Comparison of ENCODE assay signal across 9 cellular contexts in the genomic region with DNA sequence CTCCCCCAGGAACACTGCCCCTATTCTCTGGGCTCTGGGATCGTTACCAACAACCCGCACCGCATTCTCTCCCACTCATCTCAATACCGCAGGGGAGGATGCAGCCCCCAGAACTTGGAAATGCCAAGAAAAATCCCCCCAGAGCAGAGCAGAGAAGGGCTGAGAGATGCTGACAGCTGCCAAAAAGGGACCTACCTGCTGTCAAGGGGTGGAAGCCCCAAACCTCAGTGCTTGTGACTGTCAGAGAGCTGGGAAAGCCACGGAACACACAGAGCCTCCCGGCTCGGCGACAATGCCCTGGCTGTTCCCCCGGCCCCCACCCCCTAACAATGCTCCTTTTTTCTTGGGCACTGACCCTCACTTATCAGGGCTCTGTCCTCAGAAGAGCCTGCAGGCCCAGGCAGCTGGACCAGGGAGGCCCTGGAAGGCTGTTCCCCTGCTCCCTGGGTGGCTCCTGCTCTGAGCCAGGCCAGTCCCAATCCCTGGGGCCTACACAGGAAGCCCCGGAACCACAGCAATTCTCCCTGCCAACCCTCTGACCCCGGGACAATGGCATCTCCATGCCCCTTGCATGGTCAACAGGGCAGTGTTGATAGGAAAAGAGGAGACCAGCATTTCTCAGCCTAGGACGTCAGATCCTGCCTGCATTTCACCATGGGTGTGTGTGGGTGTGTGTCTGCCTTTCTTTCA.
DNase-seq lines count a peak whose midpoint lies in the region; ATAC-seq and TF ChIP-seq lines count a peak whose summit lies in the region.
"Had no signal": no experiment of that assay in that cellular context is flagged by ENCODE, and none has a peak within 500 bp of the region (broad histone marks: within the 10 kb centered on the region; RNA-seq: fewer than 3 reads in every experiment).

No MANE protein-coding gene starts in this region.

- peaks cover 77% of the 10 kb centered on the region for H3K4me1 Mint-ChIP-seq in chondrocyte (ENCODE audit: low read depth)

- H3K36me3 ChIP-seq in brain microvascular endothelial cell (replicated peaks): no peaks in the 10 kb centered on the region

- TF ChIP-seq CTCF in chondrocyte (IDR thresholded peaks at IDR 0.05) (no peak), brain microvascular endothelial cell (IDR thresholded peaks at IDR 0.05; ENCODE audit: low read depth, low read length, missing control alignments) (no peak)

- DNase-seq in NCI-H226 (peak; percentile 80), chondrocyte (ENCODE audit: low spot score) (no peak), superior temporal gyrus (ENCODE audit: extremely low spot score) (peak; percentile 94), brain microvascular endothelial cell (no peak)
- DNase-seq: NCI-H446 had no signal

- ATAC-seq in HG03045 (IDR thresholded peaks at IDR 0.05; ENCODE audit: unreplicated experiment): no peak
- ATAC-seq in GM19467 (IDR thresholded peaks at IDR 0.05; ENCODE audit: unreplicated experiment): no peak
- no peak for ATAC-seq in GM18868 (IDR thresholded peaks at IDR 0.05; ENCODE audit: unreplicated experiment)

- H3K27ac Mint-ChIP-seq in chondrocyte (ENCODE audit: unreplicated experiment): peak overlapping the region; percentile 12

- in situ Hi-C loops in brain microvascular endothelial cell (cut with HindIII; ENCODE audit: low pct_ligation_motif_present, low sequenced_read_pairs): no loop called here

- H3K4me3 ChIP-seq in brain microvascular endothelial cell (ENCODE audit: low read depth, low read length): no peak overlapping the region

- H3K27me3 ChIP-seq in layer of hippocampus (ENCODE audit: control insufficient read depth, insufficient read depth, low read length) (no peaks in the 10 kb centered on the region), brain microvascular endothelial cell (replicated peaks) (no peaks in the 10 kb centered on the region)

- no peak overlapping the region for H3K4me3 Mint-ChIP-seq in chondrocyte (ENCODE audit: unreplicated experiment)

- H3K27ac ChIP-seq in layer of hippocampus (ENCODE audit: low read depth, low read length) (peak overlapping the region; percentile 99), brain microvascular endothelial cell (no peak overlapping the region)

- H3K9me3 Mint-ChIP-seq in chondrocyte (ENCODE audit: low read depth): no peaks in the 10 kb centered on the region

- no peaks in the 10 kb centered on the region for H3K36me3 Mint-ChIP-seq in chondrocyte (ENCODE audit: low read depth)

- no peaks in the 10 kb centered on the region for H3K27me3 Mint-ChIP-seq in chondrocyte (ENCODE audit: low read depth)

Comparison
In these comparisons a context has a peak if more than half of its experiments do, and no peak if none do; other contexts are left out.
1. DNase-seq: peak in NCI-H226 (single experiment) and superior temporal gyrus (single experiment); none in chondrocyte (single experiment) and brain microvascular endothelial cell (single experiment).